Comparison of ENCODE assay signal across 16 cellular contexts in the genomic region with DNA sequence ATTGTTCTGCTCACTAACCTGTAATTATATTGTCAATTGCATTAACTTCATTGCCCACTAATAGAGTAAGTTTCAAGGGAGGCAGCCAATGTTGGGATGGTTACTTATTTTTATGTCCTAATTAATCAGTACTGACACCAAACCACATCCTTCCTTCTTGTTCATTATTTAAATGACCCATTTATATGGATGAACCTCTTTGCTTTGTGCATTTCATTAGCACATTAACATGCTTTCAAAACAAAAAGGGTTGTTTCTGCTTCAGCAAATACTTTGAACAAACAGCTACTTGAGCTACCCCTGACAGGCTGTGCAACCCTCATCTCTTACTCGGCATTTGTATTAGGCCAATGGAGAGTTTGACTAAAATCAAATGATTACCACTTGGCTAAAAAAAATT.
DNase-seq lines count a peak whose midpoint lies in the region; FAIRE-seq and TF ChIP-seq lines count a peak whose summit lies in the region.
"Had no signal": no experiment of that assay in that cellular context is flagged by ENCODE, and none has a peak within 500 bp of the region (broad histone marks: within the 10 kb centered on the region; RNA-seq: fewer than 3 reads in every experiment).

No MANE protein-coding gene starts in this region.

- TF ChIP-seq POLR2A in thyroid gland (IDR thresholded peaks at IDR 0.05), result no peak

- FAIRE-seq in kidney (lab: Jason Lieb, UNC), result no peak
- FAIRE-seq: GM12892, GM18507 had no signal

- H3K27ac ChIP-seq in kidney (ENCODE audit: low read depth in 2 of 2, low read length in 2 of 2), result peak overlapping the region; percentile 14 to 52
- H3K27ac ChIP-seq in thyroid gland, result no peak overlapping the region

- no peaks in the 10 kb centered on the region for H3K27me3 ChIP-seq in thyroid gland
- H3K27me3 ChIP-seq: Peyer's patch had no signal

- H3K9me3 ChIP-seq in kidney (ENCODE audit: control insufficient read depth in 1 of 2, low read length in 2 of 2) (no peaks in the 10 kb centered on the region), thyroid gland (no peaks in the 10 kb centered on the region)
- H3K9me3 ChIP-seq: Peyer's patch had no signal

- H3K4me3 ChIP-seq in kidney (ENCODE audit: low read length in 2 of 2) (no peak overlapping the region), thyroid gland (replicated peaks in 1 of 3) (no peak overlapping the region)
- H3K4me3 ChIP-seq: Peyer's patch had no signal

- H3K9ac ChIP-seq in kidney (ENCODE audit: low read length in 2 of 2), result no peak overlapping the region

- WGBS in thyroid gland, 2 donors, result 24 to 27% methylated on average over 1 of the region's 1 CpG

- H3K36me3 ChIP-seq in kidney (ENCODE audit: control insufficient read depth in 1 of 2, insufficient read depth in 2 of 2, low read length in 2 of 2) (no peaks in the 10 kb centered on the region), thyroid gland (no peaks in the 10 kb centered on the region)
- H3K36me3 ChIP-seq: Peyer's patch had no signal

- DNase-seq in NCI-H510A treated with DMSO at 0.1 percent for 48 hours (lab: John Stamatoyannopoulos, UW) (peak; percentile 26), NCI-H510A (lab: John Stamatoyannopoulos, UW) (no peak), NCI-H1417 (lab: John Stamatoyannopoulos, UW) (peak in 2 of 3 experiments; percentile 62 to 91), kidney (no peak), thyroid gland (peak; percentile 4 to 6), NCI-H524 (lab: John Stamatoyannopoulos, UW) (no peak), HK-2 (ENCODE audit: unreplicated experiment) (no peak), G401 (ENCODE audit: low spot score) (no peak)
- DNase-seq: H9; NCI-H1092 treated with DMSO at 0.1 percent for 48 hours; NCI-H187 treated with DMSO at 0.1 percent for 48 hours; NK-92 treated with Interleukin-12 subunit alpha and Interleukin-12 subunit beta, amount 100 ng/mL, for 24 hours; Peyer's patch; T-helper 17 cell had no signal

- H3K4me1 ChIP-seq in kidney (ENCODE audit: control insufficient read depth in 1 of 2, insufficient read depth in 1 of 2, low read depth in 1 of 2, low read length in 2 of 2) (peaks cover 9 to 13% of the 10 kb centered on the region in 2 donors), thyroid gland (peaks cover 0 to 3% of the 10 kb centered on the region in 2 donors)
- H3K4me1 ChIP-seq: Peyer's patch had no signal

- intact Hi-C loops in kidney (cut with DNase I), result no loop called here
- intact Hi-C loops in thyroid gland (cut with DNase I), result no loop called here

- in situ Hi-C loops in G401 (cut with HindIII; ENCODE audit: low sequenced_read_pairs), result no loop called here

- no peak for TF ChIP-seq CTCF in kidney (IDR thresholded peaks at IDR 0.05; ENCODE audit: borderline replicate concordance, extremely low read depth, insufficient read depth)
- no peak for TF ChIP-seq CTCF in thyroid gland (IDR thresholded peaks at IDR 0.05)

Comparison
In these comparisons a context has a peak if more than half of its experiments do, and no peak if none do; other contexts are left out.
1. DNase-seq: peak in NCI-H510A treated with DMSO at 0.1 percent for 48 hours (single experiment), NCI-H1417 (2 of 3) and thyroid gland (2 of 2); none in NCI-H510A (single experiment), kidney (single experiment), NCI-H524 (0 of 2), HK-2 (single experiment) and G401 (single experiment).
2. H3K27ac ChIP-seq: peak in kidney (2 of 2); none in thyroid gland (0 of 3).